29 cellular contexts compared by ENCODE assay signal in genomic region chr14:87255046-87255445, GRCh38.
"Had no signal": no experiment of that assay in that cellular context is flagged by ENCODE, and none has a peak within 500 bp of the region (broad histone marks: within the 10 kb centered on the region; RNA-seq: fewer than 3 reads in every experiment).

No MANE protein-coding gene starts in this region.

- H3K4me3 ChIP-seq: heart right ventricle, hepatocyte, left lung, lower lobe of right lung, ovary, sigmoid colon, smooth muscle cell, stomach, testis, thyroid gland, transverse colon, upper lobe of left lung, vagina had no signal

- H3K27me3 Mint-ChIP-seq: naive B cell; progenitor cell of endocrine pancreas; stimulated activated memory B cell treated with anti-CD40 and anti-IgM and Interleukin-4, amounts not matched to agents 10 μg/mL and 1 μg/mL and 100 μg/mL, for 72 hours had no signal

- H3K36me3 Mint-ChIP-seq: mesothelial cell of epicardium; naive B cell; stimulated activated memory B cell treated with anti-CD40 and anti-IgM and Interleukin-4, amounts not matched to agents 10 μg/mL and 1 μg/mL and 100 μg/mL, for 72 hours had no signal

- H3K27ac Mint-ChIP-seq: mesothelial cell of epicardium; naive B cell; natural killer cell; progenitor cell of endocrine pancreas; stimulated activated memory B cell treated with anti-CD40 and anti-IgM and Interleukin-4, amounts not matched to agents 10 μg/mL and 1 μg/mL and 100 μg/mL, for 72 hours had no signal

- H3K4me1 Mint-ChIP-seq: mesothelial cell of epicardium; naive B cell; natural killer cell; stimulated activated memory B cell treated with anti-CD40 and anti-IgM and Interleukin-4, amounts not matched to agents 10 μg/mL and 1 μg/mL and 100 μg/mL, for 72 hours had no signal

- H3K4me3 Mint-ChIP-seq: mesothelial cell of epicardium; naive B cell; natural killer cell; stimulated activated memory B cell treated with anti-CD40 and anti-IgM and Interleukin-4, amounts not matched to agents 10 μg/mL and 1 μg/mL and 100 μg/mL, for 72 hours had no signal

- DNase-seq: heart right ventricle; islet precursor cell; left cardiac atrium; left lung; lower lobe of right lung; mammary epithelial cell; mesenchymal stem cell; naive B cell; natural killer cell; ovary; retina; right cardiac atrium; sigmoid colon; stimulated activated CD4-positive, alpha-beta T cell treated with anti-CD3 and anti-CD28 coated beads, Interleukin-1b, Interleukin-23, amount 100 ng/mL, for 48 hours; stimulated activated CD4-positive, alpha-beta T cell treated with anti-CD3 and anti-CD28 coated beads, Interleukin-2, amount 100 ng/mL, for 48 hours; stimulated activated CD4-positive, alpha-beta T cell treated with anti-CD3 and anti-CD28 coated beads, Interleukin-4, amount 100 ng/mL, for 4 hours; stimulated activated CD8-positive, alpha-beta memory T cell treated with anti-CD3 and anti-CD28 coated beads, Interleukin-4, amount 100 ng/mL, for 48 hours; stimulated activated naive CD8-positive, alpha-beta T cell treated with anti-CD3 and anti-CD28 coated beads, Interleukin-15, Interleukin-2, amounts not matched to agents 100 U/mL and 50 U/mL, for 24 hours; stomach; testis; thyroid gland; transverse colon; upper lobe of left lung had no signal

- H3K36me3 ChIP-seq: heart right ventricle, left lung, lower lobe of right lung, ovary, sigmoid colon, stomach, thyroid gland, transverse colon, upper lobe of left lung, vagina had no signal

- H3K27me3 ChIP-seq: heart right ventricle, hepatocyte, left lung, ovary, sigmoid colon, stomach, testis, thyroid gland, transverse colon, upper lobe of left lung, vagina had no signal
